Comparison of ENCODE assay signal across 9 cellular contexts in genomic region chr1:82565546-82565945, GRCh38.
DNase-seq lines count a peak whose midpoint lies in the region; ATAC-seq, FAIRE-seq and TF ChIP-seq lines count a peak whose summit lies in the region.
"Had no signal": no experiment of that assay in that cellular context is flagged by ENCODE, and none has a peak within 500 bp of the region (broad histone marks: within the 10 kb centered on the region; RNA-seq: fewer than 3 reads in every experiment).

No MANE protein-coding gene starts in this region.

- peaks cover 3% of the 10 kb centered on the region for H3K27me3 Mint-ChIP-seq in brain
- no peaks in the 10 kb centered on the region for H3K27me3 Mint-ChIP-seq in endothelial cell (ENCODE audit: unreplicated experiment)
- H3K27me3 Mint-ChIP-seq in progenitor cell of endocrine pancreas = no peaks in the 10 kb centered on the region

- H3K36me3 Mint-ChIP-seq in brain (no peaks in the 10 kb centered on the region), endothelial cell (ENCODE audit: low read depth, unreplicated experiment) (no peaks in the 10 kb centered on the region), progenitor cell of endocrine pancreas (ENCODE audit: insufficient read depth) (no peaks in the 10 kb centered on the region)

- FAIRE-seq in HTR-8/SVneo (lab: Jason Lieb, UNC) = no peak

- no peak for TF ChIP-seq CTCF in brain (conservative IDR thresholded peaks at IDR 0.05)
- TF ChIP-seq CTCF in endothelial cell (IDR thresholded peaks at IDR 0.05; ENCODE audit: unreplicated experiment) = no peak
- TF ChIP-seq CTCF in progenitor cell of endocrine pancreas (IDR thresholded peaks at IDR 0.05; ENCODE audit: unreplicated experiment) = no peak

- DNase-seq in A172 (ENCODE audit: low spot score) (peak; percentile 77), HTR-8/SVneo (ENCODE audit: insufficient read length, low spot score) (peak; percentile 2), kidney tubule cell (ENCODE audit: low spot score) (peak; percentile 93), endothelial cell (ENCODE audit: low spot score) (no peak), NCI-H146 treated with DMSO at 0.1 percent for 48 hours (lab: John Stamatoyannopoulos, UW; ENCODE audit: unreplicated experiment) (no peak), progenitor cell of endocrine pancreas (ENCODE audit: low spot score, unreplicated experiment) (no peak)
- DNase-seq: NCI-H510A treated with DMSO at 0.1 percent for 48 hours had no signal

- H3K9me3 Mint-ChIP-seq in brain (peaks cover 0 to 6% (median 0%) of the 10 kb centered on the region in 5 experiments), endothelial cell (ENCODE audit: unreplicated experiment) (no peaks in the 10 kb centered on the region), progenitor cell of endocrine pancreas (ENCODE audit: low read depth) (no peaks in the 10 kb centered on the region)

- H3K4me1 Mint-ChIP-seq in brain (peaks cover 38% of the 10 kb centered on the region), endothelial cell (ENCODE audit: unreplicated experiment) (no peaks in the 10 kb centered on the region), progenitor cell of endocrine pancreas (ENCODE audit: low read depth) (peaks cover 4% of the 10 kb centered on the region)

- ATAC-seq in GM18870 (IDR thresholded peaks at IDR 0.05; ENCODE audit: unreplicated experiment) = no peak

- H3K4me3 Mint-ChIP-seq in brain = peak overlapping the region in 2 of 5 experiments; percentile 24 to 42
- H3K4me3 Mint-ChIP-seq in endothelial cell (ENCODE audit: unreplicated experiment) = no peak overlapping the region
- H3K4me3 Mint-ChIP-seq in progenitor cell of endocrine pancreas (ENCODE audit: low read depth) = no peak overlapping the region

- H3K27ac Mint-ChIP-seq in brain (peak overlapping the region in 3 of 5 experiments; percentile 40 to 83 (median 65)), endothelial cell (ENCODE audit: unreplicated experiment) (no peak overlapping the region), progenitor cell of endocrine pancreas (no peak overlapping the region)

Comparison
In these comparisons a context has a peak if more than half of its experiments do, and no peak if none do; other contexts are left out.
1. DNase-seq: peak in A172 (single experiment), HTR-8/SVneo (single experiment) and kidney tubule cell (single experiment); none in endothelial cell (single experiment), NCI-H146 treated with DMSO at 0.1 percent for 48 hours (single experiment) and progenitor cell of endocrine pancreas (single experiment).
2. H3K27ac Mint-ChIP-seq: peak in brain (3 of 5); none in endothelial cell (single experiment) and progenitor cell of endocrine pancreas (single experiment).